ENCODE assay signal across 8 cellular contexts in genomic region chr2:165016772-165017411, GRCh38.
A peak's percentile ranks its signal among the peaks of the same experiment; 100 is the strongest.
DNase-seq lines count a peak whose midpoint lies in the region; ATAC-seq and TF ChIP-seq lines count a peak whose summit lies in the region.

No MANE protein-coding gene starts in this region.

- 26 to 31% (median 27%) methylated on average over 15 of the region's 15 CpGs for WGBS in psoas muscle, 3 donors

- intact Hi-C loops in psoas muscle (cut with DNase I), result no loop called here

- peak; percentile 90 for ATAC-seq in foreskin keratinocyte
- peak in 1 of 4 donors; percentile 42 for ATAC-seq in psoas muscle
- no peak for ATAC-seq in GM18517 (IDR thresholded peaks at IDR 0.05; ENCODE audit: unreplicated experiment)

- H3K4me1 ChIP-seq in foreskin keratinocyte (peaks cover 3% of the 10 kb centered on the region), psoas muscle (no peaks in the 10 kb centered on the region)

- H3K4me3 ChIP-seq in HFF-Myc (replicated peaks; ENCODE audit: low read depth, low read length), result no peak overlapping the region
- H3K4me3 ChIP-seq in psoas muscle, result no peak overlapping the region

- H3K27ac ChIP-seq in foreskin keratinocyte (no peak overlapping the region), psoas muscle (no peak overlapping the region)

- H3K27me3 ChIP-seq in foreskin keratinocyte, result no peaks in the 10 kb centered on the region
- peaks cover 0 to 4% (median 2%) of the 10 kb centered on the region in 3 donors for H3K27me3 ChIP-seq in psoas muscle (ENCODE audit: insufficient read depth in 3 of 3, low read length in 2 of 3)

- no peaks in the 10 kb centered on the region for H3K9me3 ChIP-seq in psoas muscle

- TF ChIP-seq CTCF in HFF-Myc (IDR thresholded peaks at IDR 0.05; ENCODE audit: low read depth, low read length, missing control alignments), result peak; percentile 71
- TF ChIP-seq CTCF in foreskin keratinocyte (conservative IDR thresholded peaks at IDR 0.05), result peak; percentile 83
- TF ChIP-seq CTCF in psoas muscle (IDR thresholded peaks at IDR 0.05), result peak; percentile 26

- peak; percentile 19 for DNase-seq in stimulated activated CD4-positive, alpha-beta T cell treated with anti-CD3 and anti-CD28 coated beads, Interleukin-15, amount 100 ng/mL, for 24 hours
- DNase-seq in stimulated activated CD4-positive, alpha-beta T cell treated with anti-CD3 and anti-CD28 coated beads, Interleukin-1b, Interleukin-23, amount 100 ng/mL, for 48 hours, result no peak
- DNase-seq in HFF-Myc (ENCODE audit: extremely low read depth, low read depth), result no peak
- DNase-seq in M059J (ENCODE audit: low read depth), result peak; percentile 63
- peak; percentile 49 for DNase-seq in SW480 (ENCODE audit: low spot score)
- peak in 1 of 2 donors; percentile 64 for DNase-seq in foreskin keratinocyte
- DNase-seq in psoas muscle, result no peak

- H3K36me3 ChIP-seq in psoas muscle (ENCODE audit: insufficient read depth in 1 of 2, low read depth in 1 of 2), result no peaks in the 10 kb centered on the region

Comparison
In these comparisons a context has a peak if more than half of its experiments do, and no peak if none do; other contexts are left out.
1. DNase-seq: peak in stimulated activated CD4-positive, alpha-beta T cell treated with anti-CD3 and anti-CD28 coated beads, Interleukin-15, amount 100 ng/mL, for 24 hours (single experiment), M059J (single experiment) and SW480 (single experiment); none in stimulated activated CD4-positive, alpha-beta T cell treated with anti-CD3 and anti-CD28 coated beads, Interleukin-1b, Interleukin-23, amount 100 ng/mL, for 48 hours (single experiment), HFF-Myc (single experiment) and psoas muscle (0 of 2).
2. CTCF ChIP-seq: peak in every context shown above with its lines; median percentile 83 in foreskin keratinocyte; 71 in HFF-Myc; 26 in psoas muscle.